ENCODE assay signal across 22 cellular contexts in genomic region chr2:186456941-186457340, GRCh38. TPM values are rescaled to one million over a fixed set of nuclear protein-coding genes. Genes with fewer than 3 reads are reported as not detected.
A peak's percentile ranks its signal among the peaks of the same experiment; 100 is the strongest.
DNase-seq lines count a peak whose midpoint lies in the region; TF ChIP-seq lines count a peak whose summit lies in the region.
"Had no signal": no experiment of that assay in that cellular context is flagged by ENCODE, and none has a peak within 500 bp of the region (broad histone marks: within the 10 kb centered on the region; RNA-seq: fewer than 3 reads in every experiment).

No MANE protein-coding gene starts in this region.

- no peaks in the 10 kb centered on the region for H3K9me3 ChIP-seq in colonic mucosa
- H3K9me3 ChIP-seq in left ventricle myocardium inferior (replicated peaks), result no peaks in the 10 kb centered on the region
- H3K9me3 ChIP-seq: body of pancreas had no signal

- H3K4me1 ChIP-seq in colonic mucosa (no peaks in the 10 kb centered on the region), left ventricle myocardium inferior (no peaks in the 10 kb centered on the region)

- no peaks in the 10 kb centered on the region for H3K4me1 Mint-ChIP-seq in activated T-helper 2 cell treated with anti-CD3 and anti-CD28 coated beads, Interferon-gamma antibody, Interleukin-2, Interleukin-4, amounts not matched to agents 10 μg/mL and 5 μg/mL and 100 μg/mL, durations not matched to agents 14 hours and 24 hours and 36 hours (ENCODE audit: low read depth)

- DNase-seq in AG09319 (ENCODE audit: extremely low read depth, low read depth) (peak; percentile 49), LHCN-M2 (ENCODE audit: low read depth) (peak; percentile 83), cardiac fibroblast (ENCODE audit: low read depth in 2 of 2) (peak; percentile 61 to 84), kidney tubule cell (ENCODE audit: low spot score) (peak; percentile 28), colonic mucosa (no peak), mucosa of gallbladder (ENCODE audit: low spot score) (no peak), left ventricle myocardium inferior (no peak)
- DNase-seq in activated T-helper 2 cell treated with anti-CD3 and anti-CD28 coated beads, Interferon-gamma antibody, Interleukin-2, Interleukin-4, amounts not matched to agents 10 μg/mL and 5 μg/mL and 100 μg/mL, durations not matched to agents 14 hours and 24 hours and 36 hours (ENCODE audit: low spot score), result no peak
- DNase-seq: activated B cell treated with CpG ODN at 0.5 μM for 24 hours; activated CD8-positive, alpha-beta memory T cell treated with anti-CD3 and anti-CD28 coated beads for 24 hours; activated effector memory CD4-positive, alpha-beta T cell treated with Interleukin-2 at 50 U/mL for 16 hours; body of pancreas; Calu3; effector CD8-positive, alpha-beta T cell; glutamatergic neuron; NCI-H1436; NCI-H345; NK-92 treated with Interleukin-12 subunit alpha and Interleukin-12 subunit beta, amount 100 ng/mL, for 24 hours; occipital lobe; Right ventricle myocardium superior had no signal

- H3K36me3 ChIP-seq in colonic mucosa (no peaks in the 10 kb centered on the region), left ventricle myocardium inferior (peaks cover 14% of the 10 kb centered on the region)

- no peak for TF ChIP-seq CTCF in AG09319 (IDR thresholded peaks at IDR 0.05; ENCODE audit: low read depth, low read length)
- TF ChIP-seq CTCF in cardiac fibroblast (IDR thresholded peaks at IDR 0.05; ENCODE audit: low read depth, low read length), result no peak
- TF ChIP-seq CTCF in colonic mucosa (IDR thresholded peaks at IDR 0.05), result no peak
- TF ChIP-seq CTCF in left ventricle myocardium inferior (IDR thresholded peaks at IDR 0.05; ENCODE audit: borderline replicate concordance), result no peak

- H3K4me3 ChIP-seq in cardiac fibroblast (replicated peaks in 1 of 2; ENCODE audit: low read depth in 2 of 2, low read length in 2 of 2), result no peak overlapping the region
- H3K4me3 ChIP-seq in colonic mucosa, result no peak overlapping the region
- no peak overlapping the region for H3K4me3 ChIP-seq in left ventricle myocardium inferior
- H3K4me3 ChIP-seq: body of pancreas had no signal

- no peak overlapping the region for H3K9ac ChIP-seq in colonic mucosa (ENCODE audit: low read depth in 2 of 2, low read length in 2 of 2)

- H3K36me3 Mint-ChIP-seq in activated T-helper 2 cell treated with anti-CD3 and anti-CD28 coated beads, Interferon-gamma antibody, Interleukin-2, Interleukin-4, amounts not matched to agents 10 μg/mL and 5 μg/mL and 100 μg/mL, durations not matched to agents 14 hours and 24 hours and 36 hours (ENCODE audit: low read depth), result no peaks in the 10 kb centered on the region
- H3K36me3 Mint-ChIP-seq: type B pancreatic cell had no signal

- intact Hi-C loops in colonic mucosa (cut with DNase I), result no loop called here
- intact Hi-C loops in activated T-helper 2 cell treated with anti-CD3 and anti-CD28 coated beads, Interferon-gamma antibody, Interleukin-2, Interleukin-4, amounts not matched to agents 10 μg/mL and 5 μg/mL and 100 μg/mL, durations not matched to agents 14 hours and 24 hours and 36 hours (cut with micrococcal nuclease), result no loop called here
- intact Hi-C loops in left ventricle myocardium inferior (cut with micrococcal nuclease), result no loop called here

- no peaks in the 10 kb centered on the region for H3K27me3 Mint-ChIP-seq in activated T-helper 2 cell treated with anti-CD3 and anti-CD28 coated beads, Interferon-gamma antibody, Interleukin-2, Interleukin-4, amounts not matched to agents 10 μg/mL and 5 μg/mL and 100 μg/mL, durations not matched to agents 14 hours and 24 hours and 36 hours (ENCODE audit: low read depth)
- H3K27me3 Mint-ChIP-seq: activated B cell treated with CpG ODN at 0.5 μM for 24 hours, type B pancreatic cell had no signal

- H3K27ac Mint-ChIP-seq in activated T-helper 2 cell treated with anti-CD3 and anti-CD28 coated beads, Interferon-gamma antibody, Interleukin-2, Interleukin-4, amounts not matched to agents 10 μg/mL and 5 μg/mL and 100 μg/mL, durations not matched to agents 14 hours and 24 hours and 36 hours, result no peak overlapping the region
- H3K27ac Mint-ChIP-seq: activated B cell treated with CpG ODN at 0.5 μM for 24 hours; T-helper 1 cell treated with Interleukin-12 subunit alpha and Interleukin-12 subunit beta and Interleukin-4 antibody, amounts not matched to agents 30 μg/mL and 1 μg/mL, for 36 hours; type B pancreatic cell had no signal

- no peak overlapping the region for H3K4me3 Mint-ChIP-seq in activated T-helper 2 cell treated with anti-CD3 and anti-CD28 coated beads, Interferon-gamma antibody, Interleukin-2, Interleukin-4, amounts not matched to agents 10 μg/mL and 5 μg/mL and 100 μg/mL, durations not matched to agents 14 hours and 24 hours and 36 hours (ENCODE audit: low read depth)
- H3K4me3 Mint-ChIP-seq: activated B cell treated with CpG ODN at 0.5 μM for 24 hours; T-helper 1 cell treated with Interleukin-12 subunit alpha and Interleukin-12 subunit beta and Interleukin-4 antibody, amounts not matched to agents 30 μg/mL and 1 μg/mL, for 36 hours; type B pancreatic cell had no signal

- H3K9me3 Mint-ChIP-seq in activated T-helper 2 cell treated with anti-CD3 and anti-CD28 coated beads, Interferon-gamma antibody, Interleukin-2, Interleukin-4, amounts not matched to agents 10 μg/mL and 5 μg/mL and 100 μg/mL, durations not matched to agents 14 hours and 24 hours and 36 hours, result no peaks in the 10 kb centered on the region
- H3K9me3 Mint-ChIP-seq: T-helper 1 cell treated with Interleukin-12 subunit alpha and Interleukin-12 subunit beta and Interleukin-4 antibody, amounts not matched to agents 30 μg/mL and 1 μg/mL, for 36 hours; type B pancreatic cell had no signal

- H3K27ac ChIP-seq in colonic mucosa (no peak overlapping the region), left ventricle myocardium inferior (replicated peaks) (no peak overlapping the region)

- H3K27me3 ChIP-seq in colonic mucosa (no peaks in the 10 kb centered on the region), left ventricle myocardium inferior (ENCODE audit: low read depth) (no peaks in the 10 kb centered on the region)
- H3K27me3 ChIP-seq: body of pancreas had no signal

RNA-seq across cellular contexts. Expression of gene ZC3H15, which starts 29.1 kb away (rescaled TPM):
- 67.6 and 79.1 TPM in 2 replicates for total RNA-seq in LHCN-M2 (2014; rRNA removed)
- 31.2 TPM for polyA plus RNA-seq in LHCN-M2 (2012)
- total RNA-seq in colonic mucosa, result 10 to 100 TPM; 49.6 to 64.2 TPM
- total RNA-seq in activated T-helper 2 cell treated with anti-CD3 and anti-CD28 coated beads, Interferon-gamma antibody, Interleukin-2, Interleukin-4, amounts not matched to agents 10 μg/mL and 5 μg/mL and 100 μg/mL, durations not matched to agents 14 hours and 24 hours and 36 hours, result 93.6 and 94.5 TPM in 2 replicates
- 44.3 TPM for total RNA-seq in mucosa of gallbladder
- 30.5 TPM for total RNA-seq in left ventricle myocardium inferior

Comparison
In these comparisons a context has a peak if more than half of its experiments do, and no peak if none do; other contexts are left out.
1. DNase-seq: peak in AG09319 (single experiment), LHCN-M2 (single experiment), cardiac fibroblast (2 of 2) and kidney tubule cell (single experiment); none in colonic mucosa (single experiment), activated T-helper 2 cell treated with anti-CD3 and anti-CD28 coated beads, Interferon-gamma antibody, Interleukin-2, Interleukin-4, amounts not matched to agents 10 μg/mL and 5 μg/mL and 100 μg/mL, durations not matched to agents 14 hours and 24 hours and 36 hours (single experiment), mucosa of gallbladder (single experiment) and left ventricle myocardium inferior (single experiment).